In genomic region chr17:76381633-76382304, GRCh38 we compare ENCODE assay signal across 11 cellular contexts. TPM values are rescaled to one million over a fixed set of nuclear protein-coding genes. Genes with fewer than 3 reads are reported as not detected.
A peak's percentile ranks its signal among the peaks of the same experiment; 100 is the strongest.
DNase-seq lines count a peak whose midpoint lies in the region; ATAC-seq and TF ChIP-seq lines count a peak whose summit lies in the region.
"Had no signal": no experiment of that assay in that cellular context is flagged by ENCODE, and none has a peak within 500 bp of the region (broad histone marks: within the 10 kb centered on the region; RNA-seq: fewer than 3 reads in every experiment).

No MANE protein-coding gene starts in this region.

- TF ChIP-seq POLR2A in esophagus muscularis mucosa (IDR thresholded peaks at IDR 0.05; ENCODE audit: low read depth): no peak

- peaks cover 0 to 51% (median 4%) of the 10 kb centered on the region in 4 donors for H3K27me3 ChIP-seq in esophagus muscularis mucosa

- H3K4me3 ChIP-seq in esophagus muscularis mucosa: peak overlapping the region in 2 of 4 donors; percentile 67 to 73

- DNase-seq in SIG-M5 treated with dmso at 0.1 percent for 504 hours (lab: John Stamatoyannopoulos, UW; ENCODE audit: unreplicated experiment) (peak; percentile 90), SIG-M5 (lab: John Stamatoyannopoulos, UW) (no peak), OCI-M1 (lab: John Stamatoyannopoulos, UW) (peak; percentile 29), esophagus muscularis mucosa (ENCODE audit: extremely low spot score) (no peak), sciatic nerve (ENCODE audit: low spot score) (no peak), NCI-H2196 (lab: John Stamatoyannopoulos, UW; ENCODE audit: unreplicated experiment) (no peak), NCI-H2171 (lab: John Stamatoyannopoulos, UW) (no peak), NCI-H1436 treated with DMSO at 0.1 percent for 48 hours (lab: John Stamatoyannopoulos, UW) (no peak)
- DNase-seq: 8988T, colonic mucosa, NCI-H526 had no signal

- intact Hi-C loops in esophagus muscularis mucosa (cut with DNase I) (no loop called here), sciatic nerve (cut with DNase I) (no loop called here)

- TF ChIP-seq EP300 in esophagus muscularis mucosa (IDR thresholded peaks at IDR 0.05): no peak

- WGBS in esophagus muscularis mucosa: 80% methylated on average over 15 of the region's 19 CpGs

- H3K36me3 ChIP-seq in esophagus muscularis mucosa: no peaks in the 10 kb centered on the region
- H3K36me3 ChIP-seq: colonic mucosa had no signal

- H3K9me3 ChIP-seq in esophagus muscularis mucosa: no peaks in the 10 kb centered on the region
- H3K9me3 ChIP-seq: colonic mucosa had no signal

- TF ChIP-seq CTCF in esophagus muscularis mucosa (IDR thresholded peaks at IDR 0.05): no peak

- ATAC-seq in sciatic nerve: peak; percentile 0

- peak overlapping the region in 3 of 4 donors; percentile 81 to 91 (median 88) for H3K27ac ChIP-seq in esophagus muscularis mucosa (replicated peaks in 1 of 4)

- peaks cover 23 to 61% (median 55%) of the 10 kb centered on the region in 4 donors for H3K4me1 ChIP-seq in esophagus muscularis mucosa

RNA-seq across cellular contexts. Expression of gene SPHK1, which starts 2.6 kb away (rescaled TPM):
- total RNA-seq in esophagus muscularis mucosa (10 to 100 TPM; 10.8 to 33.8 (median 16.5) TPM), sciatic nerve (19.4 TPM)

RNA-seq across cellular contexts. Expression of gene PRPSAP1, which starts 28.1 kb away (rescaled TPM):
- total RNA-seq in esophagus muscularis mucosa (10 to 100 TPM; 37.3 to 71.4 (median 50.4) TPM), sciatic nerve (74.3 TPM)

Comparison
In these comparisons a context has a peak if more than half of its experiments do, and no peak if none do; other contexts are left out.
1. DNase-seq: peak in SIG-M5 treated with dmso at 0.1 percent for 504 hours (single experiment) and OCI-M1 (single experiment); none in SIG-M5 (single experiment), esophagus muscularis mucosa (single experiment), sciatic nerve (single experiment), NCI-H2196 (single experiment), NCI-H2171 (single experiment) and NCI-H1436 treated with DMSO at 0.1 percent for 48 hours (single experiment).